In the genomic region with DNA sequence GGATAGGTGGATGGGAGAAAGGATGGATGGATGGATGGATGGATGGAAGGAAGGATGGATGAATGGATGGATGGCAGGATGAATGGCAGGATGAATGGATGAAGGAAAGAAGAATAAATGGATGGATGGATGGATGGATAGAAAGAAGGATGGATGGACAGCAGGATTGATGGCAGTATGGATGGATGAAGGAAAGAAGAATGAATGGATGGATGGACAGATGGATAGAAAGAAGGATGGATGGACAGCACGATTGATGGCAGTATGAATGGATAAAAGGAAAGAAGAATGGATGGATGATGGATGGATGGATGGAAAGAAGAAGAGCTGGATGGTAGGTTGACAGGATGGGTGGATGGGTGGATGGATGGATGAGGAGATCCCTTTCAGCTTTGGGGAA, we compare ENCODE assay signal across 8 cellular contexts.
"Had no signal": no experiment of that assay in that cellular context is flagged by ENCODE, and none has a peak within 500 bp of the region (broad histone marks: within the 10 kb centered on the region; RNA-seq: fewer than 3 reads in every experiment).

No MANE protein-coding gene starts in this region.

- DNase-seq: HCEC 1CT, HFFc6, KG1 had no signal

- H3K27ac ChIP-seq: HL-60 had no signal

- FAIRE-seq: H1, H54, K562 had no signal

- ATAC-seq: GM23338, K562 had no signal

- H2AFZ ChIP-seq: GM23338 had no signal

- H3K4me2 ChIP-seq: GM23338 had no signal

- H3K4me3 ChIP-seq: GM23338, K562 had no signal
